ENCODE assay signal across 8 cellular contexts in the genomic region with DNA sequence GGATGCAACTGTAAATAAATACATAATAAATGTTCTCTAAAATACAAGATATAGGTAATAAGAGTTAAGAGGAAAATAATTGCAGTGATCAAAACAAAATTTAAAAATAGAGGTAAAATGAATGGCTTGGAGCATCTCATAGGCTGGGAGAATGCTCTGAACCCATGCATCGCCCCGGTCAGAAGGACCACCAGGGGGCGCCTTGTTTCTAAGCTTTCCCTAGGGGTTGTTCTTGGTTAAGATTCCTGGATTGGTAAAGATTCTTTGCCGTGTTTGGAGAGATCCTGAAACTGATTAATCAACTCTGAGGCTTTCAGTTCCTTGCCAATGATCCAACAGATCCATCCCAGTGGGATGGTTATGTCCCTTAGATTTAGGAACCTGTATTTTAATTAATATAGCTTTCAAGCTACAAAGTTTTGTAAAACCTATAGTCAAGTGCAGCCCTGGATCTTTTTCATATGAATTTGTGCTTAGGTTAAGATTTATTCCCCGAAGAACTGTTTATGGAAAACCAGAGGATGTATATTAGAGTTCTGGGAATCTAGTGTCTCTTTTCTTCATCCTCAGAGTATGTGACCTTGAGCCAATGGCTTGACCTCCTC. TPM values are rescaled to one million over a fixed set of nuclear protein-coding genes. Genes with fewer than 3 reads are reported as not detected.
DNase-seq lines count a peak whose midpoint lies in the region; ATAC-seq and TF ChIP-seq lines count a peak whose summit lies in the region.

No MANE protein-coding gene starts in this region.

- H3K9me3 Mint-ChIP-seq in brain = no peaks in the 10 kb centered on the region
- no peaks in the 10 kb centered on the region for H3K9me3 Mint-ChIP-seq in immature natural killer cell

- ATAC-seq in HG03097 (IDR thresholded peaks at IDR 0.05; ENCODE audit: low FRiP score, unreplicated experiment) = no peak

- H3K4me3 Mint-ChIP-seq in brain = no peak overlapping the region
- no peak overlapping the region for H3K4me3 Mint-ChIP-seq in immature natural killer cell

- DNase-seq in SIG-M5 treated with dmso at 0.1 percent for 504 hours (lab: John Stamatoyannopoulos, UW; ENCODE audit: unreplicated experiment) (peak; percentile 66), SIG-M5 (lab: John Stamatoyannopoulos, UW) (no peak), NCI-H2107 treated with DMSO at 0.1 percent for 48 hours (lab: John Stamatoyannopoulos, UW; ENCODE audit: unreplicated experiment) (peak; percentile 57), immature natural killer cell (peak; percentile 73 to 77 (median 75))
- peak; percentile 72 to 79 for DNase-seq in stimulated activated CD4-positive, alpha-beta T cell treated with anti-CD3 and anti-CD28 coated beads, Interleukin-15, amount 100 ng/mL, for 1 hour (ENCODE audit: low read depth in 1 of 2, low spot score in 1 of 2)

- no peaks in the 10 kb centered on the region for H3K36me3 Mint-ChIP-seq in brain
- H3K36me3 Mint-ChIP-seq in immature natural killer cell = no peaks in the 10 kb centered on the region

- H3K27me3 Mint-ChIP-seq in brain (peaks cover 10% of the 10 kb centered on the region), immature natural killer cell (ENCODE audit: low read depth in 3 of 3) (peaks cover 0 to 1% (median 0%) of the 10 kb centered on the region in 3 donors)

- TF ChIP-seq CTCF in VCaP (conservative IDR thresholded peaks at IDR 0.05) (peak; percentile 97), brain (conservative IDR thresholded peaks at IDR 0.05) (peak; percentile 85)

- no peak overlapping the region for H3K27ac Mint-ChIP-seq in brain
- H3K27ac Mint-ChIP-seq in immature natural killer cell = peak overlapping the region in 2 of 6 donors; percentile 6 to 27

- H3K4me1 Mint-ChIP-seq in brain (no peaks in the 10 kb centered on the region), immature natural killer cell (peaks cover 3 to 6% of the 10 kb centered on the region in 2 donors)

- H3K27ac ChIP-seq in VCaP = no peak overlapping the region

RNA-seq across cellular contexts. Expression of gene PRELID3B, which starts 45.3 kb away (rescaled TPM):
- polyA plus RNA-seq in brain (ENCODE audit: insufficient read depth, low read depth, low replicate concordance) (38.3 TPM), immature natural killer cell (10 to 100 TPM; 31.5 to 43.3 (median 37.8) TPM)

RNA-seq across cellular contexts. Expression of gene ATP5F1E, which starts 55.8 kb away (rescaled TPM):
- polyA plus RNA-seq in brain (ENCODE audit: insufficient read depth, low read depth, low replicate concordance) (87.4 TPM), immature natural killer cell (100 to 1,000 TPM in 1 of 3 donors, 10 to 100 TPM in 2; 43.3 to 138 (median 91.7) TPM)
